Comparison of ENCODE assay signal across 8 cellular contexts in the genomic region with DNA sequence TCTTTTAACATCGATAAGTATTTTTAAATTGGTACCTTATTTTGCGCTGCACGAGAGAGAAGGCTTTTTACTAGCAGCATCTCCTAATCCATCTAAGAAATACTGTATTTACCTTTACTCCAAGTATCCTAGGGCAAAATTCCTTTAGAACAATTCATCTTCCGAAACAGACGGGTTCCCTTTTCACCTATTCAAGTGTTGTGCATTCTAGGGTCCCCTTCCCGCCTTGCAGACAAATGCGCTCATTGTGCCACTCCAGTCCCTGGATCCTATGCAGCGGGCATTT. TPM values are rescaled to one million over a fixed set of nuclear protein-coding genes. Genes with fewer than 3 reads are reported as not detected.
A peak's percentile ranks its signal among the peaks of the same experiment; 100 is the strongest.
DNase-seq lines count a peak whose midpoint lies in the region; ATAC-seq and TF ChIP-seq lines count a peak whose summit lies in the region.

No MANE protein-coding gene starts in this region.

- peak overlapping the region; percentile 85 to 97 for H3K4me3 ChIP-seq in ascending aorta
- peak overlapping the region; percentile 23 to 95 (median 69) for H3K4me3 ChIP-seq in liver (ENCODE audit: low read depth in 1 of 3, low read length in 3 of 3)

- 28% methylated on average over 8 of the region's 8 CpGs for WGBS in liver

- peaks cover 38% of the 10 kb centered on the region for H3K4me1 Mint-ChIP-seq in activated naive CD4-positive, alpha-beta T cell treated with anti-CD3 and anti-CD28 coated beads, Interleukin-2, amount 50 U/mL, for 24 hours
- H3K4me1 Mint-ChIP-seq in type B pancreatic cell (ENCODE audit: unreplicated experiment), result peaks cover 23% of the 10 kb centered on the region

- peak overlapping the region; percentile 87 for H3K27ac Mint-ChIP-seq in activated naive CD4-positive, alpha-beta T cell treated with anti-CD3 and anti-CD28 coated beads, Interleukin-2, amount 50 U/mL, for 24 hours
- peak overlapping the region; percentile 96 for H3K27ac Mint-ChIP-seq in type B pancreatic cell

- H3K4me1 ChIP-seq in ascending aorta (peaks cover 2 to 33% of the 10 kb centered on the region in 2 donors), liver (ENCODE audit: control insufficient read depth in 4 of 4, insufficient read depth in 4 of 4, low read length in 3 of 4) (peaks cover 7 to 24% (median 19%) of the 10 kb centered on the region in 4 donors)

- H3K36me3 Mint-ChIP-seq in activated naive CD4-positive, alpha-beta T cell treated with anti-CD3 and anti-CD28 coated beads, Interleukin-2, amount 50 U/mL, for 24 hours, result peaks cover 5% of the 10 kb centered on the region
- no peaks in the 10 kb centered on the region for H3K36me3 Mint-ChIP-seq in type B pancreatic cell

- no peak for TF ChIP-seq CTCF in ascending aorta (IDR thresholded peaks at IDR 0.05)
- TF ChIP-seq CTCF in liver (IDR thresholded peaks at IDR 0.05; ENCODE audit: low read depth, low read length, missing input control), result no peak
- TF ChIP-seq CTCF in type B pancreatic cell (conservative IDR thresholded peaks at IDR 0.05), result no peak

- no peaks in the 10 kb centered on the region for H3K27me3 Mint-ChIP-seq in activated naive CD4-positive, alpha-beta T cell treated with anti-CD3 and anti-CD28 coated beads, Interleukin-2, amount 50 U/mL, for 24 hours
- H3K27me3 Mint-ChIP-seq in type B pancreatic cell, result no peaks in the 10 kb centered on the region

- no peak for TF ChIP-seq RAD21 in liver (IDR thresholded peaks at IDR 0.05)

- DNase-seq in activated naive CD4-positive, alpha-beta T cell treated with Interleukin-2 at 50 U/mL for 16 hours, result no peak
- DNase-seq in ascending aorta (ENCODE audit: low spot score in 2 of 2) (no peak), type B pancreatic cell (ENCODE audit: extremely low spot score, unreplicated experiment) (no peak), NOMO-1 treated with DMSO at 0.1 percent for 48 hours (lab: John Stamatoyannopoulos, UW; ENCODE audit: unreplicated experiment) (no peak), NCI-H187 treated with DMSO at 0.1 percent for 48 hours (lab: John Stamatoyannopoulos, UW) (no peak)

- H3K27me3 ChIP-seq in ascending aorta (no peaks in the 10 kb centered on the region), liver (ENCODE audit: control insufficient read depth in 4 of 4, insufficient read depth in 4 of 4, low read length in 3 of 4) (no peaks in the 10 kb centered on the region)

- H3K9me3 Mint-ChIP-seq in activated naive CD4-positive, alpha-beta T cell treated with anti-CD3 and anti-CD28 coated beads, Interleukin-2, amount 50 U/mL, for 24 hours, result no peaks in the 10 kb centered on the region
- no peaks in the 10 kb centered on the region for H3K9me3 Mint-ChIP-seq in type B pancreatic cell

- no peaks in the 10 kb centered on the region for H3K9me3 ChIP-seq in ascending aorta
- H3K9me3 ChIP-seq in liver (ENCODE audit: control insufficient read depth in 4 of 4, low read length in 3 of 4), result no peaks in the 10 kb centered on the region

- peak overlapping the region; percentile 100 for H3K27ac ChIP-seq in ascending aorta
- peak overlapping the region; percentile 56 to 100 for H3K27ac ChIP-seq in liver (ENCODE audit: low read depth in 1 of 2, low read length in 2 of 2)

- ATAC-seq in HG03521 (IDR thresholded peaks at IDR 0.05; ENCODE audit: unreplicated experiment), result no peak

- intact Hi-C loops in ascending aorta (cut with DNase I), result loop anchor here (5.0 to 10.0 kb wide), 3 partner anchors 220 to 580 kb away; partner anchors contain the start of genes CNKSR3 and TFB1M

- H3K36me3 ChIP-seq in ascending aorta (peaks cover 0 to 7% of the 10 kb centered on the region in 2 donors), liver (ENCODE audit: control insufficient read depth in 4 of 4, insufficient read depth in 3 of 4, low read depth in 1 of 4, low read length in 3 of 4) (no peaks in the 10 kb centered on the region)

- peak overlapping the region in 1 of 2 donors; percentile 64 for H3K9ac ChIP-seq in liver (ENCODE audit: low read depth in 1 of 2, low read length in 2 of 2)

- peak overlapping the region; percentile 88 for H3K4me3 Mint-ChIP-seq in activated naive CD4-positive, alpha-beta T cell treated with anti-CD3 and anti-CD28 coated beads, Interleukin-2, amount 50 U/mL, for 24 hours
- peak overlapping the region; percentile 97 for H3K4me3 Mint-ChIP-seq in type B pancreatic cell

TF ChIP-seq in liver, 16 proteins besides CTCF, POLR2A, EP300 and RAD21:
- no peak for TF ChIP-seq FOXA1 (IDR thresholded peaks at IDR 0.05)
- no peak for TF ChIP-seq SP1 (IDR thresholded peaks at IDR 0.05)
- TF ChIP-seq TAF1 (conservative IDR thresholded peaks at IDR 0.05), result no peak
- TF ChIP-seq ZBTB33 (IDR thresholded peaks at IDR 0.05), result no peak
- no peak for TF ChIP-seq GABPA (IDR thresholded peaks at IDR 0.05 in 1 of 2, conservative IDR thresholded peaks at IDR 0.05 in 1 of 2)
- no peak for TF ChIP-seq RXRA (IDR thresholded peaks at IDR 0.05)
- no peak for TF ChIP-seq FOXA2 (IDR thresholded peaks at IDR 0.05)
- no peak for TF ChIP-seq JUND (IDR thresholded peaks at IDR 0.05)
- TF ChIP-seq MAX (IDR thresholded peaks at IDR 0.05), result no peak
- TF ChIP-seq ATF3 (IDR thresholded peaks at IDR 0.05), result no peak
- no peak for TF ChIP-seq EGR1 (IDR thresholded peaks at IDR 0.05; ENCODE audit: low read depth in 2 of 2)
- TF ChIP-seq YY1 (IDR thresholded peaks at IDR 0.05), result no peak
- TF ChIP-seq NR2F2 (IDR thresholded peaks at IDR 0.05), result no peak
- TF ChIP-seq, protein P1, sequence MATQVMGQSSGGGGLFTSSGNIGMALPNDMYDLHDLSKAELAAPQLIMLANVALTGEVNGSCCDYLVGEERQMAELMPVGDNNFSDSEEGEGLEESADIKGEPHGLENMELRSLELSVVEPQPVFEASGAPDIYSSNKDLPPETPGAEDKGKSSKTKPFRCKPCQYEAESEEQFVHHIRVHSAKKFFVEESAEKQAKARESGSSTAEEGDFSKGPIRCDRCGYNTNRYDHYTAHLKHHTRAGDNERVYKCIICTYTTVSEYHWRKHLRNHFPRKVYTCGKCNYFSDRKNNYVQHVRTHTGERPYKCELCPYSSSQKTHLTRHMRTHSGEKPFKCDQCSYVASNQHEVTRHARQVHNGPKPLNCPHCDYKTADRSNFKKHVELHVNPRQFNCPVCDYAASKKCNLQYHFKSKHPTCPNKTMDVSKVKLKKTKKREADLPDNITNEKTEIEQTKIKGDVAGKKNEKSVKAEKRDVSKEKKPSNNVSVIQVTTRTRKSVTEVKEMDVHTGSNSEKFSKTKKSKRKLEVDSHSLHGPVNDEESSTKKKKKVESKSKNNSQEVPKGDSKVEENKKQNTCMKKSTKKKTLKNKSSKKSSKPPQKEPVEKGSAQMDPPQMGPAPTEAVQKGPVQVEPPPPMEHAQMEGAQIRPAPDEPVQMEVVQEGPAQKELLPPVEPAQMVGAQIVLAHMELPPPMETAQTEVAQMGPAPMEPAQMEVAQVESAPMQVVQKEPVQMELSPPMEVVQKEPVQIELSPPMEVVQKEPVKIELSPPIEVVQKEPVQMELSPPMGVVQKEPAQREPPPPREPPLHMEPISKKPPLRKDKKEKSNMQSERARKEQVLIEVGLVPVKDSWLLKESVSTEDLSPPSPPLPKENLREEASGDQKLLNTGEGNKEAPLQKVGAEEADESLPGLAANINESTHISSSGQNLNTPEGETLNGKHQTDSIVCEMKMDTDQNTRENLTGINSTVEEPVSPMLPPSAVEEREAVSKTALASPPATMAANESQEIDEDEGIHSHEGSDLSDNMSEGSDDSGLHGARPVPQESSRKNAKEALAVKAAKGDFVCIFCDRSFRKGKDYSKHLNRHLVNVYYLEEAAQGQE (IDR thresholded peaks at IDR 0.05), result no peak
- TF ChIP-seq HNF4G (IDR thresholded peaks at IDR 0.05), result no peak
- no peak for TF ChIP-seq HNF4A (conservative IDR thresholded peaks at IDR 0.05)

RNA-seq across cellular contexts. Expression of gene SCAF8, which starts 0.7 kb away (rescaled TPM):
- total RNA-seq in ascending aorta (22.6 TPM), liver (10 to 100 TPM; 18.9 to 22.3 TPM), type B pancreatic cell (ENCODE audit: low replicate concordance) (45.7 and 58.7 TPM in 2 replicates)
- polyA plus RNA-seq in liver, result 1 to 10 TPM; 5.9 to 6.1 TPM
